In the genomic region with DNA sequence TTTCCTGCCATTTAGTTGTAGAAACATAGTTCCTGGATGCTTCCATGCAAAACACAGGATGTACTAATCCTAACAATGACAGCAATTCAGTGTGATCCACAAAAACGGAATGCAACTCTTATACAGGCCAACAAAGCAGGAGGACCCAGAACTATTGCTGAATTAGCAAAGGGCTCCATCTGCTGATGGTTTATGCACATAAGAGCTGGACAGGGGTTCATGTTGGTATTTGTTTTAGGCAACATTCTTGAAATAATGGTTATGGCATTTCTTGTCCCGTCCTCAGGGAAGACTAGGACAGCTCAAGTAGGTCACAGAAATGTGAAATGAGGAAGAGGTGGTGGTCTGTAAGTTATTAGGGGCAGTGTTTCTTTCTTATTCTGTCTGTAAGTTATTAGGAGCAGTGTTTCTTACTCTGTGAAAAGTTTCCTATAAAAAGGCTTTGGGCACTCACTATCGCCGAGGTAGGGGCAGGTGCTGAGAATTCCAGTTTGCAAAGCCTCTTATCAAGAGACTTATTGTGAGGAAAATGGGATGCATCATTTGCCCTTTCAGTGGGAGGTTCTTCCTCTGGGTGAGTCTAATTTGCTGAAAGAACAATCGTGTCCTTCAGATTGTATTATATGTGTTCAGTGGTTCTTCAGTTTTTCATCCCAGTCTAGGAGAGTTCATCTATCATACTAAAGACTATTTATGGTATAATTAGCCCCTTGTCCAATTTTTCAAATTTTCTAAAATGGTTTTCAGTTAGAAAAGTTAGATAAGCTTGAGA, we compare ENCODE assay signal across 8 cellular contexts.
A peak's percentile ranks its signal among the peaks of the same experiment; 100 is the strongest.
DNase-seq lines count a peak whose midpoint lies in the region; ATAC-seq and TF ChIP-seq lines count a peak whose summit lies in the region.

No MANE protein-coding gene starts in this region.

- WGBS in SK-N-SH (ENCODE audit: low lambda C conversion rate): 7% methylated on average over 5 of the region's 5 CpGs
- 24 to 29% methylated on average over 5 of the region's 5 CpGs for whole genome bisulfite sequencing in esophagus squamous epithelium, 2 donors

- H3K36me3 ChIP-seq in MG63 (no peaks in the 10 kb centered on the region), SK-N-SH (replicated peaks in 1 of 2; ENCODE audit: control insufficient read depth in 1 of 2, insufficient read depth in 2 of 2, low read length in 1 of 2) (no peaks in the 10 kb centered on the region), esophagus squamous epithelium (no peaks in the 10 kb centered on the region)

- no peaks in the 10 kb centered on the region for H3K79me2 ChIP-seq in SK-N-SH (ENCODE audit: insufficient read depth)

- H3K4me2 ChIP-seq in SK-N-SH: peak overlapping the region; percentile 31; the same call in 1 of the 2 replicates

- H3K9ac ChIP-seq in SK-N-SH: no peak overlapping the region

- TF ChIP-seq CTCF in SK-N-SH (IDR thresholded peaks at IDR 0.05) (peak; percentile 59), esophagus squamous epithelium (IDR thresholded peaks at IDR 0.05) (peak in 2 of 6 experiments; percentile 16 to 44)

- no peaks in the 10 kb centered on the region for H3K9me2 ChIP-seq in SK-N-SH

- TF ChIP-seq POLR2A in esophagus squamous epithelium (IDR thresholded peaks at IDR 0.05): no peak

- CTCF ChIA-PET in SK-N-SH (lab: Yijun Ruan, JAX): interaction anchor here (1.2 to 1.3 kb wide), 2 partner anchors 352 to 388 kb away, joined by 3 to 4 read pairs; no protein-coding TSS in a partner anchor

- H3K9me3 ChIP-seq in MG63 (no peaks in the 10 kb centered on the region), SK-N-SH (no peaks in the 10 kb centered on the region), esophagus squamous epithelium (no peaks in the 10 kb centered on the region)

- no peaks in the 10 kb centered on the region for H3F3A ChIP-seq in SK-N-SH (replicated peaks; ENCODE audit: insufficient read depth)

- peak; percentile 63 for TF ChIP-seq RAD21 in SK-N-SH (IDR thresholded peaks at IDR 0.05; ENCODE audit: low read length)

- no peak for TF ChIP-seq EP300 in SK-N-SH (IDR thresholded peaks at IDR 0.05; ENCODE audit: borderline replicate concordance in 1 of 2, low read depth in 1 of 2, low read length in 1 of 2)

- H3K27ac ChIP-seq in SK-N-SH (ENCODE audit: low read depth in 2 of 2, low read length in 1 of 2) (no peak overlapping the region), esophagus squamous epithelium (no peak overlapping the region)

- H3K27me3 ChIP-seq in MG63: no peaks in the 10 kb centered on the region
- peaks cover 5% of the 10 kb centered on the region; the same call in 1 of the 2 replicates for H3K27me3 ChIP-seq in SK-N-SH (ENCODE audit: insufficient read depth)
- peaks cover 0 to 15% (median 1%) of the 10 kb centered on the region in 4 donors for H3K27me3 ChIP-seq in esophagus squamous epithelium

- ATAC-seq in GM21723 (IDR thresholded peaks at IDR 0.05; ENCODE audit: unreplicated experiment) (peak; percentile 84), GM18517 (IDR thresholded peaks at IDR 0.05; ENCODE audit: unreplicated experiment) (no peak)

- H3K4me1 ChIP-seq in SK-N-SH (ENCODE audit: control insufficient read depth in 1 of 2, insufficient read depth in 2 of 2, low read depth in 1 of 2, low read length in 1 of 2) (no peaks in the 10 kb centered on the region; a peak in 1 of 4 replicates), esophagus squamous epithelium (peaks cover 0 to 7% (median 0%) of the 10 kb centered on the region in 3 donors)

- POLR2A ChIA-PET in SK-N-SH (lab: Yijun Ruan, JAX): no interaction called here

- intact Hi-C loops in esophagus squamous epithelium (cut with DNase I): no loop called here

- H4K20me1 ChIP-seq in SK-N-SH (ENCODE audit: insufficient read depth): no peaks in the 10 kb centered on the region

- DNase-seq in Daoy (ENCODE audit: low read depth) (peak; percentile 61), MG63 (peak; percentile 28), SK-N-SH (peak; percentile 51), esophagus squamous epithelium (lab: John Stamatoyannopoulos, UW) (no peak), non-pigmented ciliary epithelial cell (ENCODE audit: low read depth) (peak; percentile 38), KG1 (lab: John Stamatoyannopoulos, UW) (no peak)

- H2AFZ ChIP-seq in SK-N-SH (ENCODE audit: low read depth): no peak overlapping the region

- H3K4me3 ChIP-seq in MG63 (peak overlapping the region; percentile 28), SK-N-SH (ENCODE audit: low read depth in 2 of 2, low read length in 1 of 2) (peak overlapping the region in 1 of 2 experiments; percentile 49; a peak in 2 of 4 replicates), esophagus squamous epithelium (peak overlapping the region; percentile 8 to 33 (median 17))

TF ChIP-seq in SK-N-SH, 30 proteins besides CTCF, POLR2A, EP300 and RAD21:
- TF ChIP-seq, protein P1, sequence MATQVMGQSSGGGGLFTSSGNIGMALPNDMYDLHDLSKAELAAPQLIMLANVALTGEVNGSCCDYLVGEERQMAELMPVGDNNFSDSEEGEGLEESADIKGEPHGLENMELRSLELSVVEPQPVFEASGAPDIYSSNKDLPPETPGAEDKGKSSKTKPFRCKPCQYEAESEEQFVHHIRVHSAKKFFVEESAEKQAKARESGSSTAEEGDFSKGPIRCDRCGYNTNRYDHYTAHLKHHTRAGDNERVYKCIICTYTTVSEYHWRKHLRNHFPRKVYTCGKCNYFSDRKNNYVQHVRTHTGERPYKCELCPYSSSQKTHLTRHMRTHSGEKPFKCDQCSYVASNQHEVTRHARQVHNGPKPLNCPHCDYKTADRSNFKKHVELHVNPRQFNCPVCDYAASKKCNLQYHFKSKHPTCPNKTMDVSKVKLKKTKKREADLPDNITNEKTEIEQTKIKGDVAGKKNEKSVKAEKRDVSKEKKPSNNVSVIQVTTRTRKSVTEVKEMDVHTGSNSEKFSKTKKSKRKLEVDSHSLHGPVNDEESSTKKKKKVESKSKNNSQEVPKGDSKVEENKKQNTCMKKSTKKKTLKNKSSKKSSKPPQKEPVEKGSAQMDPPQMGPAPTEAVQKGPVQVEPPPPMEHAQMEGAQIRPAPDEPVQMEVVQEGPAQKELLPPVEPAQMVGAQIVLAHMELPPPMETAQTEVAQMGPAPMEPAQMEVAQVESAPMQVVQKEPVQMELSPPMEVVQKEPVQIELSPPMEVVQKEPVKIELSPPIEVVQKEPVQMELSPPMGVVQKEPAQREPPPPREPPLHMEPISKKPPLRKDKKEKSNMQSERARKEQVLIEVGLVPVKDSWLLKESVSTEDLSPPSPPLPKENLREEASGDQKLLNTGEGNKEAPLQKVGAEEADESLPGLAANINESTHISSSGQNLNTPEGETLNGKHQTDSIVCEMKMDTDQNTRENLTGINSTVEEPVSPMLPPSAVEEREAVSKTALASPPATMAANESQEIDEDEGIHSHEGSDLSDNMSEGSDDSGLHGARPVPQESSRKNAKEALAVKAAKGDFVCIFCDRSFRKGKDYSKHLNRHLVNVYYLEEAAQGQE (IDR thresholded peaks at IDR 0.05; ENCODE audit: low read depth, low read length): peak; percentile 22; the same call in 1 of the 2 replicates
- TF ChIP-seq SMC3 (IDR thresholded peaks at IDR 0.05; ENCODE audit: low read depth, low read length) (peak; percentile 36; the same call in 1 of the 2 replicates), PBX3 (IDR thresholded peaks at IDR 0.05) (no peak), CHD2 (IDR thresholded peaks at IDR 0.05; ENCODE audit: low read length, partially characterized antibody) (no peak)
TF ChIP-seq in SK-N-SH: peak in this region for 2.

Comparison
In these comparisons a context has a peak if more than half of its experiments do, and no peak if none do; other contexts are left out.
1. DNase-seq: peak in Daoy (single experiment), MG63 (single experiment), SK-N-SH (single experiment) and non-pigmented ciliary epithelial cell (single experiment); none in esophagus squamous epithelium (single experiment) and KG1 (single experiment).